28 cellular contexts compared by ENCODE assay signal in genomic region chr11:11558352-11558751, GRCh38.
DNase-seq lines count a peak whose midpoint lies in the region; ATAC-seq and TF ChIP-seq lines count a peak whose summit lies in the region.
"Had no signal": no experiment of that assay in that cellular context is flagged by ENCODE, and none has a peak within 500 bp of the region (broad histone marks: within the 10 kb centered on the region; RNA-seq: fewer than 3 reads in every experiment).

No MANE protein-coding gene starts in this region.

- H3K9me3 Mint-ChIP-seq in H9: no peaks in the 10 kb centered on the region; a peak in 1 of 5 replicates
- H3K9me3 Mint-ChIP-seq: activated CD4-positive, alpha-beta T cell treated with anti-CD3 and anti-CD28 coated beads, Interleukin-2, amount 10 ng/mL, durations not matched to agents 7 days and 5 days; brain; mesothelial cell of epicardium; WTC11 had no signal

- ATAC-seq in left ventricle myocardium superior (peak; percentile 77), HG03159 (IDR thresholded peaks at IDR 0.05; ENCODE audit: unreplicated experiment) (no peak)
- ATAC-seq: naive thymus-derived CD8-positive, alpha-beta T cell had no signal

- H3K27me3 Mint-ChIP-seq in H9 (ENCODE audit: low read depth): peaks cover 9% of the 10 kb centered on the region
- H3K27me3 Mint-ChIP-seq: activated CD4-positive, alpha-beta T cell treated with anti-CD3 and anti-CD28 coated beads, Interleukin-2, amount 10 ng/mL, durations not matched to agents 7 days and 5 days had no signal

- H3K36me3 Mint-ChIP-seq in H9 (ENCODE audit: insufficient read depth in 1 of 3, low read depth in 3 of 3): no peaks in the 10 kb centered on the region
- H3K36me3 Mint-ChIP-seq: brain; mesothelial cell of epicardium; naive thymus-derived CD8-positive, alpha-beta T cell; WTC11 had no signal

- intact Hi-C loops in left ventricle myocardium superior (cut with micrococcal nuclease): no loop called here

- H4K5ac ChIP-seq in H9 (ENCODE audit: insufficient read length, low read depth, low read length): no peak overlapping the region

- no peaks in the 10 kb centered on the region for H3K79me2 ChIP-seq in H9 (ENCODE audit: insufficient read depth, low read length)

- H3K9me3 ChIP-seq in H9 (ENCODE audit: control insufficient read depth, low read depth, low read length): no peaks in the 10 kb centered on the region
- H3K9me3 ChIP-seq in neuronal stem cell (replicated peaks in 1 of 2; ENCODE audit: control insufficient read depth in 2 of 2, insufficient read depth in 1 of 2, low read depth in 1 of 2, low read length in 2 of 2): no peaks in the 10 kb centered on the region
- H3K9me3 ChIP-seq: BLaER1, stomach, tibial nerve had no signal

- H3K14ac ChIP-seq in H9 (ENCODE audit: insufficient read depth, low read length) (peak overlapping the region; percentile 13; the same call in 1 of the 2 replicates), neuronal stem cell (ENCODE audit: low read length) (peak overlapping the region; percentile 22)

- no peak overlapping the region for H3K27ac ChIP-seq in H9 (ENCODE audit: insufficient read length, low read depth, low read length)
- H3K27ac ChIP-seq in RWPE1: peak overlapping the region; percentile 77
- no peak overlapping the region for H3K27ac ChIP-seq in neuronal stem cell (replicated peaks; ENCODE audit: low read length)
- H3K27ac ChIP-seq: BLaER1, PC-9, stomach, tibial nerve had no signal

- H3K56ac ChIP-seq in H9 (ENCODE audit: insufficient read length, low read depth, low read length): no peak overlapping the region

- H3T11ph ChIP-seq in H9 (ENCODE audit: low read length): no peak overlapping the region

- H3K23ac ChIP-seq in H9 (ENCODE audit: insufficient read length, low read depth, low read length) (no peak overlapping the region), neuronal stem cell (ENCODE audit: low read depth, low read length, poor library complexity) (no peak overlapping the region)

- no peak overlapping the region for H3K4me3 ChIP-seq in neuronal stem cell (ENCODE audit: low read length in 2 of 2)
- H3K4me3 ChIP-seq: BLaER1, PC-9, stomach, tibial nerve had no signal

- DNase-seq in H9 (no peak), RWPE1 (ENCODE audit: low spot score) (peak; percentile 51), left ventricle myocardium superior (peak; percentile 36), neuronal stem cell (ENCODE audit: low spot score) (no peak), pons (ENCODE audit: low spot score) (no peak), D341Med (ENCODE audit: low spot score) (no peak)
- DNase-seq: activated CD4-positive, alpha-beta T cell treated with anti-CD3 and anti-CD28 coated beads, Interleukin-2, amount 10 ng/mL, durations not matched to agents 7 days and 5 days; activated naive CD4-positive, alpha-beta T cell treated with Interleukin-2 at 50 U/mL for 16 hours; effector CD4-positive, alpha-beta T cell; GDM1; head of caudate nucleus; KG1; naive thymus-derived CD8-positive, alpha-beta T cell; NCI-H146; NCI-H446; PC-9; retina; SIG-M5; stimulated activated CD4-positive, alpha-beta T cell treated with anti-CD3 and anti-CD28 coated beads, Interleukin-2, amount 100 ng/mL, for 24 hours; stomach; SW 1271; T1000 had no signal

- no peak overlapping the region for H3K18ac ChIP-seq in H9 (ENCODE audit: insufficient read length, low read depth, low read length)
- no peak overlapping the region for H3K18ac ChIP-seq in neuronal stem cell (ENCODE audit: low read length)

- H3K4me2 ChIP-seq in H9 (ENCODE audit: insufficient read depth, insufficient read length, low read length) (no peak overlapping the region), neuronal stem cell (ENCODE audit: insufficient read depth, low read length, poor library complexity, severe bottlenecking) (no peak overlapping the region)
- H3K4me2 ChIP-seq: BLaER1, PC-9 had no signal

- H3K4ac ChIP-seq in H9 (ENCODE audit: low read depth, low read length) (no peak overlapping the region), neuronal stem cell (ENCODE audit: low read length) (no peak overlapping the region)

- CTCF ChIA-PET in RWPE1 (lab: Yijun Ruan, JAX): interaction anchor here (1.4 kb wide), 1 partner anchor 63 kb away, joined by 10 read pairs; the partner anchor contains the start of gene GALNT18

- H4K20me1 ChIP-seq in H9 (ENCODE audit: control insufficient read depth, insufficient read depth, insufficient read length): no peaks in the 10 kb centered on the region
- H4K20me1 ChIP-seq: BLaER1 had no signal

- no CpG with 5 or more reads among the region's 3 CpGs for WGBS in H9 (ENCODE audit: extremely low coverage, insufficient read length, low lambda C conversion rate)
- WGBS in neuronal stem cell (ENCODE audit: extremely low coverage in 2 of 2, insufficient read length in 2 of 2, insufficient replicate concordance in 1 of 2), 2 donors: no CpG with 5 or more reads among the region's 3 CpGs

- H3K4me1 ChIP-seq in H9 (ENCODE audit: insufficient read depth, low read length): no peaks in the 10 kb centered on the region
- peaks cover 0 to 2% of the 10 kb centered on the region in 2 donors for H3K4me1 ChIP-seq in neuronal stem cell (ENCODE audit: control insufficient read depth in 2 of 2, insufficient read depth in 1 of 2, low read depth in 1 of 2, low read length in 2 of 2)

- POLR2A ChIA-PET in RWPE1 (lab: Yijun Ruan, JAX; ENCODE audit: low non-redundant PET): no interaction called here

- TF ChIP-seq CTCF in H9 (conservative IDR thresholded peaks at IDR 0.05) (no peak), RWPE1 (conservative IDR thresholded peaks at IDR 0.05; ENCODE audit: low read depth) (no peak)

- H2AFZ ChIP-seq in H9 (ENCODE audit: low read length) (no peak overlapping the region), neuronal stem cell (ENCODE audit: low read length) (no peak overlapping the region)
- H2AFZ ChIP-seq: PC-9 had no signal

- H3K4me3 Mint-ChIP-seq in H9: no peak overlapping the region
- H3K4me3 Mint-ChIP-seq: activated CD4-positive, alpha-beta T cell treated with anti-CD3 and anti-CD28 coated beads, Interleukin-2, amount 10 ng/mL, durations not matched to agents 7 days and 5 days; brain; mesothelial cell of epicardium; naive thymus-derived CD8-positive, alpha-beta T cell; WTC11 had no signal

- no peaks in the 10 kb centered on the region for H3K27me3 ChIP-seq in H9 (ENCODE audit: insufficient read depth, low read length)
- no peaks in the 10 kb centered on the region for H3K27me3 ChIP-seq in neuronal stem cell (ENCODE audit: control insufficient read depth in 3 of 3, insufficient read depth in 3 of 3, low read depth in 1 of 3, low read length in 3 of 3)
- H3K27me3 ChIP-seq: BLaER1, tibial nerve had no signal

- H3K9ac ChIP-seq in H9 (ENCODE audit: extremely low read depth, insufficient read length, low read length) (no peak overlapping the region), neuronal stem cell (ENCODE audit: low read depth, low read length, poor library complexity) (peak overlapping the region; percentile 5)
- H3K9ac ChIP-seq: BLaER1 had no signal

- H3K27ac Mint-ChIP-seq in H9: no peak overlapping the region
- H3K27ac Mint-ChIP-seq: activated CD4-positive, alpha-beta T cell treated with anti-CD3 and anti-CD28 coated beads, Interleukin-2, amount 10 ng/mL, durations not matched to agents 7 days and 5 days; brain; mesothelial cell of epicardium; naive thymus-derived CD8-positive, alpha-beta T cell; WTC11 had no signal

- no peaks in the 10 kb centered on the region for H3K36me3 ChIP-seq in neuronal stem cell (replicated peaks in 1 of 2; ENCODE audit: control insufficient read depth in 2 of 2, insufficient read depth in 2 of 2, low read length in 2 of 2)
- H3K36me3 ChIP-seq: BLaER1, stomach, tibial nerve had no signal

- no peaks in the 10 kb centered on the region for H3K23me2 ChIP-seq in H9 (ENCODE audit: insufficient read length, low read depth, low read length, poor library complexity, severe bottlenecking)

- no peaks in the 10 kb centered on the region for H3K79me1 ChIP-seq in H9 (ENCODE audit: insufficient read depth, low read depth, low read length, poor library complexity, severe bottlenecking)
- H3K79me1 ChIP-seq in neuronal stem cell (ENCODE audit: low read depth, low read length): no peaks in the 10 kb centered on the region

- no peak overlapping the region for H2BK12ac ChIP-seq in H9 (ENCODE audit: insufficient read length, low read depth, low read length)
- H2BK12ac ChIP-seq in neuronal stem cell (ENCODE audit: low read length): no peak overlapping the region

- H2BK20ac ChIP-seq in H9 (ENCODE audit: low read depth, low read length, poor library complexity, severe bottlenecking): no peak overlapping the region

- H3K4me1 Mint-ChIP-seq in H9: no peaks in the 10 kb centered on the region
- H3K4me1 Mint-ChIP-seq: activated CD4-positive, alpha-beta T cell treated with anti-CD3 and anti-CD28 coated beads, Interleukin-2, amount 10 ng/mL, durations not matched to agents 7 days and 5 days; mesothelial cell of epicardium; naive thymus-derived CD8-positive, alpha-beta T cell; WTC11 had no signal

- H2AK5ac ChIP-seq in H9 (ENCODE audit: insufficient read length, low read length): no peak overlapping the region
- no peak overlapping the region for H2AK5ac ChIP-seq in neuronal stem cell (ENCODE audit: low read depth, low read length)

- no peak overlapping the region for H4K91ac ChIP-seq in H9 (ENCODE audit: insufficient read length, low read depth, low read length)
- H4K91ac ChIP-seq in neuronal stem cell (ENCODE audit: low read depth, low read length, poor library complexity): no peak overlapping the region

- H2BK120ac ChIP-seq in H9 (ENCODE audit: low read depth, low read length, poor library complexity, severe bottlenecking) (no peak overlapping the region), neuronal stem cell (ENCODE audit: low read depth, low read length) (no peak overlapping the region)

- no peak overlapping the region for H2BK15ac ChIP-seq in H9 (ENCODE audit: low read depth, low read length)
- H2BK15ac ChIP-seq in neuronal stem cell (ENCODE audit: low read length): no peak overlapping the region

- H2BK5ac ChIP-seq in H9 (ENCODE audit: insufficient read length, low read length): no peak overlapping the region
- H2BK5ac ChIP-seq in neuronal stem cell (ENCODE audit: low read length): no peak overlapping the region

- H4K8ac ChIP-seq in H9 (replicated peaks; ENCODE audit: insufficient read length, low read depth, low read length) (no peak overlapping the region), neuronal stem cell (ENCODE audit: low read depth, low read length) (no peak overlapping the region)

Comparison
In these comparisons a context has a peak if more than half of its experiments do, and no peak if none do; other contexts are left out.
1. DNase-seq: peak in RWPE1 (single experiment) and left ventricle myocardium superior (single experiment); none in H9 (single experiment), neuronal stem cell (single experiment), pons (single experiment) and D341Med (single experiment).